1 cellular context compared by ENCODE assay signal in genomic region chr11:76713499-76713898, GRCh38.
TF ChIP-seq lines count a peak whose summit lies in the region.

No MANE protein-coding gene starts in this region.

TF ChIP-seq in HEK293, 187 proteins besides CTCF, POLR2A, EP300 and RAD21 (continued from another document):
- TF ChIP-seq ZNF148 (tag by site-specific recombination; IDR thresholded peaks at IDR 0.05; ENCODE audit: borderline replicate concordance) (no peak), ZNF664 (tag by site-specific recombination; IDR thresholded peaks at IDR 0.05) (no peak), TRIM28 (IDR thresholded peaks at IDR 0.05; ENCODE audit: borderline replicate concordance, low read length) (no peak), ZBTB8A (tag by site-specific recombination; IDR thresholded peaks at IDR 0.05) (no peak), KLF9 (tag by site-specific recombination; IDR thresholded peaks at IDR 0.05; ENCODE audit: low read depth) (no peak), ZNF585B (tag by site-specific recombination; IDR thresholded peaks at IDR 0.05) (no peak), ZNF544 (tag by site-specific recombination; IDR thresholded peaks at IDR 0.05) (no peak)
